ENCODE assay signal across 27 cellular contexts in the genomic region with DNA sequence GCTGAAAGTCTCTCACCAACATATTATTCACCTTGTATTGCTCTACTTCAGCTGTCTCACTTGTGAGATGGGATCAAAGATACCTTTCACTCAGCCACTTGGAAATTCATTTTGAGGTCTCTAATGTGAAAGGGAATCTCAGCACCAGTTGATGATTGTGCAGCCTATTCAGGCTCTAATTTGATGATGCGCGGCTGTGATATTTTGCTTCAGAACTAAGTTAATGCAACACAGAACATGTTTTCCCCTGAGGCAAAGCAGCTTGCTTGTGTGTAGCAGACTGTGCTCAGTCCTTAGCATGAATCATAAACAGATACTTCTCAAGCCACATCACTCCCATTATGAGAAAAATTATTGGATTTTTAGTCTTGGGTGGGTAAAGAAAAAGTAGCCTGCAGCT.
"Had no signal": no experiment of that assay in that cellular context is flagged by ENCODE, and none has a peak within 500 bp of the region (broad histone marks: within the 10 kb centered on the region; RNA-seq: fewer than 3 reads in every experiment).

No MANE protein-coding gene starts in this region.

- H3K4me3 ChIP-seq: lower lobe of right lung, neural progenitor cell, spleen, thoracic aorta, vagina had no signal

- DNase-seq: activated B cell treated with CpG ODN at 0.5 μM for 24 hours; activated CD4-positive, alpha-beta T cell treated with anti-CD3 and anti-CD28 coated beads for 36 hours; activated CD4-positive, alpha-beta T cell treated with anti-CD3 and anti-CD28 coated beads, Interleukin-2, amount 50 U/mL, for 4 hours; activated CD8-positive, alpha-beta memory T cell treated with anti-CD3 and anti-CD28 coated beads, Interleukin-2, amount 50 U/mL, for 48 hours; activated naive CD4-positive, alpha-beta T cell treated with Interleukin-2 at 50 U/mL for 16 hours; activated naive CD8-positive, alpha-beta T cell treated with anti-CD3 and anti-CD28 coated beads for 36 hours; activated T-cell treated with anti-CD3 and anti-CD28 coated beads, Interleukin-2, amount 50 U/mL, for 4 hours; amniotic stem cell; cortex of kidney; endodermal cell; erythroblast; head of caudate nucleus; left cardiac atrium; lower lobe of right lung; naive B cell; spleen; stimulated activated CD4-positive, alpha-beta T cell treated with anti-CD3 and anti-CD28 coated beads, Interleukin-4, amount 100 ng/mL, for 1 hour; stimulated activated naive CD4-positive, alpha-beta T cell; T1000 had no signal

- H3K9me3 ChIP-seq: lower lobe of right lung, spleen, thoracic aorta, vagina had no signal

- H3K27ac ChIP-seq: lower lobe of right lung, neural progenitor cell, spleen, thoracic aorta, vagina had no signal

- H3K36me3 Mint-ChIP-seq: activated naive CD8-positive, alpha-beta T cell treated with anti-CD3 and anti-CD28 coated beads for 36 hours; naive B cell; neural progenitor cell; type B pancreatic cell had no signal

- H3K4me1 Mint-ChIP-seq: activated B cell treated with CpG ODN at 0.5 μM for 24 hours; activated CD4-positive, alpha-beta T cell treated with anti-CD3 and anti-CD28 coated beads for 36 hours; activated naive CD8-positive, alpha-beta T cell treated with anti-CD3 and anti-CD28 coated beads for 36 hours; neural progenitor cell had no signal

- ATAC-seq: activated CD4-positive, alpha-beta T cell treated with anti-CD3 and anti-CD28 coated beads for 36 hours; activated T-cell treated with anti-CD3 and anti-CD28 coated beads, Interleukin-2, amount 50 U/mL, for 4 hours; lower lobe of right lung had no signal

- H3K27me3 ChIP-seq: neural progenitor cell, spleen, vagina had no signal

- H3K36me3 ChIP-seq: lower lobe of right lung, neural progenitor cell, spleen, thoracic aorta, vagina had no signal

- H3K4me1 ChIP-seq: lower lobe of right lung, spleen, vagina had no signal

- H3K27me3 Mint-ChIP-seq: activated B cell treated with CpG ODN at 0.5 μM for 24 hours had no signal

- H3K9me3 Mint-ChIP-seq: activated B cell treated with CpG ODN at 0.5 μM for 24 hours; activated naive CD8-positive, alpha-beta T cell treated with anti-CD3 and anti-CD28 coated beads for 36 hours; activated T-cell treated with anti-CD3 and anti-CD28 coated beads, Interleukin-2, amount 50 U/mL, for 4 hours; activated T-helper 2 cell treated with anti-CD3 and anti-CD28 coated beads, Interferon-gamma antibody, Interleukin-2, Interleukin-4, amounts not matched to agents 10 μg/mL and 5 μg/mL and 100 μg/mL, durations not matched to agents 14 hours and 24 hours and 36 hours; endodermal cell; naive B cell; neural progenitor cell; T-helper 1 cell treated with Interleukin-12 subunit alpha and Interleukin-12 subunit beta and Interleukin-4 antibody, amounts not matched to agents 30 μg/mL and 1 μg/mL, for 36 hours; type B pancreatic cell had no signal

- H3K27ac Mint-ChIP-seq: activated B cell treated with CpG ODN at 0.5 μM for 24 hours; activated CD4-positive, alpha-beta T cell treated with anti-CD3 and anti-CD28 coated beads for 36 hours; activated naive CD8-positive, alpha-beta T cell treated with anti-CD3 and anti-CD28 coated beads for 36 hours; activated T-helper 2 cell treated with anti-CD3 and anti-CD28 coated beads, Interferon-gamma antibody, Interleukin-2, Interleukin-4, amounts not matched to agents 10 μg/mL and 5 μg/mL and 100 μg/mL, durations not matched to agents 14 hours and 24 hours and 36 hours; endodermal cell; naive B cell; neural progenitor cell; T-helper 1 cell treated with Interleukin-12 subunit alpha and Interleukin-12 subunit beta and Interleukin-4 antibody, amounts not matched to agents 30 μg/mL and 1 μg/mL, for 36 hours; type B pancreatic cell had no signal

- FAIRE-seq: frontal cortex, islet of Langerhans had no signal

- H3K4me3 Mint-ChIP-seq: activated B cell treated with CpG ODN at 0.5 μM for 24 hours; activated CD4-positive, alpha-beta T cell treated with anti-CD3 and anti-CD28 coated beads for 36 hours; activated naive CD8-positive, alpha-beta T cell treated with anti-CD3 and anti-CD28 coated beads for 36 hours; activated T-cell treated with anti-CD3 and anti-CD28 coated beads, Interleukin-2, amount 50 U/mL, for 4 hours; endodermal cell; naive B cell; neural progenitor cell; T-helper 1 cell treated with Interleukin-12 subunit alpha and Interleukin-12 subunit beta and Interleukin-4 antibody, amounts not matched to agents 30 μg/mL and 1 μg/mL, for 36 hours; type B pancreatic cell had no signal
